11 cellular contexts compared by ENCODE assay signal in genomic region chr22:31586137-31586920, GRCh38.
DNase-seq lines count a peak whose midpoint lies in the region; ATAC-seq and TF ChIP-seq lines count a peak whose summit lies in the region.
"Had no signal": no experiment of that assay in that cellular context is flagged by ENCODE, and none has a peak within 500 bp of the region (broad histone marks: within the 10 kb centered on the region; RNA-seq: fewer than 3 reads in every experiment).

No MANE protein-coding gene starts in this region.

- no peak for ATAC-seq in activated CD8-positive, alpha-beta T cell treated with anti-CD3 and anti-CD28 coated beads for 36 hours
- ATAC-seq in gastrocnemius medialis: peak; percentile 65 to 74
- no peak for ATAC-seq in HG02678 (IDR thresholded peaks at IDR 0.05; ENCODE audit: unreplicated experiment)
- ATAC-seq: A549 had no signal

- no peak for TF ChIP-seq CTCF in activated CD8-positive, alpha-beta T cell treated with anti-CD3 and anti-CD28 coated beads for 36 hours (IDR thresholded peaks at IDR 0.05)
- TF ChIP-seq CTCF in fibroblast of the aortic adventitia (IDR thresholded peaks at IDR 0.05; ENCODE audit: insufficient read depth, low read length): no peak
- no peak for TF ChIP-seq CTCF in gastrocnemius medialis (IDR thresholded peaks at IDR 0.05 in 4 of 5, conservative IDR thresholded peaks at IDR 0.05 in 1 of 5)
- no peak for TF ChIP-seq CTCF in WERI-Rb-1 (IDR thresholded peaks at IDR 0.05; ENCODE audit: low read depth, low read length)

- no peak for DNase-seq in activated CD4-positive, alpha-beta T cell treated with anti-CD3 and anti-CD28 coated beads, Interleukin-2, amount 10 ng/mL, durations not matched to agents 24 days and 14 days
- no peak for DNase-seq in activated CD4-positive, alpha-beta T cell treated with anti-CD3 and anti-CD28 coated beads for 48 hours
- DNase-seq in activated CD8-positive, alpha-beta T cell treated with anti-CD3 and anti-CD28 coated beads for 36 hours: no peak
- DNase-seq in fibroblast of the aortic adventitia (ENCODE audit: low read depth) (peak; percentile 65), gastrocnemius medialis (peak; percentile 4 to 16), WERI-Rb-1 (no peak), NCI-H1694 (lab: John Stamatoyannopoulos, UW) (no peak)
- DNase-seq: thyroid gland had no signal

- H3K27ac ChIP-seq in gastrocnemius medialis: peak overlapping the region in 1 of 4 donors; percentile 13
- no peak overlapping the region for H3K27ac ChIP-seq in WERI-Rb-1
- H3K27ac ChIP-seq: A549, Peyer's patch, thyroid gland had no signal

- CTCF ChIA-PET in activated CD8-positive, alpha-beta T cell treated with anti-CD3 and anti-CD28 coated beads for 36 hours (lab: Charles Lee): interaction anchor here (1.4 kb wide), 1 partner anchor 12 kb away, joined by 3 read pairs; no protein-coding TSS in a partner anchor

- peaks cover 68% of the 10 kb centered on the region for H3K36me3 Mint-ChIP-seq in activated CD4-positive, alpha-beta T cell treated with anti-CD3 and anti-CD28 coated beads, Interleukin-2, amount 10 ng/mL, durations not matched to agents 24 days and 14 days (ENCODE audit: low read depth)
- peaks cover 67% of the 10 kb centered on the region for H3K36me3 Mint-ChIP-seq in activated CD8-positive, alpha-beta T cell treated with anti-CD3 and anti-CD28 coated beads for 36 hours (ENCODE audit: low read depth)

- H3K27ac Mint-ChIP-seq in activated CD4-positive, alpha-beta T cell treated with anti-CD3 and anti-CD28 coated beads, Interleukin-2, amount 10 ng/mL, durations not matched to agents 24 days and 14 days: peak overlapping the region; percentile 88
- H3K27ac Mint-ChIP-seq in activated CD8-positive, alpha-beta T cell treated with anti-CD3 and anti-CD28 coated beads for 36 hours: peak overlapping the region; percentile 67

- peaks cover 44% of the 10 kb centered on the region for H3K4me1 Mint-ChIP-seq in activated CD4-positive, alpha-beta T cell treated with anti-CD3 and anti-CD28 coated beads, Interleukin-2, amount 10 ng/mL, durations not matched to agents 24 days and 14 days
- H3K4me1 Mint-ChIP-seq in activated CD8-positive, alpha-beta T cell treated with anti-CD3 and anti-CD28 coated beads for 36 hours (ENCODE audit: low read depth): peaks cover 43% of the 10 kb centered on the region

- no peaks in the 10 kb centered on the region for H3K27me3 ChIP-seq in gastrocnemius medialis
- H3K27me3 ChIP-seq in WERI-Rb-1 (ENCODE audit: insufficient read depth, low read depth, severe bottlenecking): no peaks in the 10 kb centered on the region
- H3K27me3 ChIP-seq: Peyer's patch, thyroid gland had no signal

- H3K9me3 ChIP-seq in gastrocnemius medialis (no peaks in the 10 kb centered on the region), WERI-Rb-1 (ENCODE audit: severe bottlenecking) (no peaks in the 10 kb centered on the region)
- H3K9me3 ChIP-seq: A549, Peyer's patch, thyroid gland had no signal

- H3K36me3 ChIP-seq in gastrocnemius medialis (peaks cover 0 to 7% of the 10 kb centered on the region in 2 donors), WERI-Rb-1 (peaks cover 44% of the 10 kb centered on the region)

- no peak for TF ChIP-seq POLR2A in gastrocnemius medialis (IDR thresholded peaks at IDR 0.05)

- H3K27me3 Mint-ChIP-seq in activated CD4-positive, alpha-beta T cell treated with anti-CD3 and anti-CD28 coated beads, Interleukin-2, amount 10 ng/mL, durations not matched to agents 24 days and 14 days: no peaks in the 10 kb centered on the region
- no peaks in the 10 kb centered on the region for H3K27me3 Mint-ChIP-seq in activated CD8-positive, alpha-beta T cell treated with anti-CD3 and anti-CD28 coated beads for 36 hours

- H3K4me3 Mint-ChIP-seq in activated CD4-positive, alpha-beta T cell treated with anti-CD3 and anti-CD28 coated beads, Interleukin-2, amount 10 ng/mL, durations not matched to agents 24 days and 14 days: peak overlapping the region; percentile 62
- no peak overlapping the region for H3K4me3 Mint-ChIP-seq in activated CD8-positive, alpha-beta T cell treated with anti-CD3 and anti-CD28 coated beads for 36 hours

- no peaks in the 10 kb centered on the region for H3K9me3 Mint-ChIP-seq in activated CD4-positive, alpha-beta T cell treated with anti-CD3 and anti-CD28 coated beads, Interleukin-2, amount 10 ng/mL, durations not matched to agents 24 days and 14 days
- H3K9me3 Mint-ChIP-seq in activated CD8-positive, alpha-beta T cell treated with anti-CD3 and anti-CD28 coated beads for 36 hours: no peaks in the 10 kb centered on the region

- H3K4me3 ChIP-seq in fibroblast of the aortic adventitia (ENCODE audit: low read depth, low read length): no peak overlapping the region
- no peak overlapping the region for H3K4me3 ChIP-seq in gastrocnemius medialis
- no peak overlapping the region for H3K4me3 ChIP-seq in WERI-Rb-1 (ENCODE audit: low read depth, low read length)
- H3K4me3 ChIP-seq: A549, Peyer's patch, thyroid gland had no signal

- no peaks in the 10 kb centered on the region for H3K4me1 ChIP-seq in gastrocnemius medialis
- H3K4me1 ChIP-seq: A549, Peyer's patch, thyroid gland had no signal

- intact Hi-C loops in activated CD4-positive, alpha-beta T cell treated with anti-CD3 and anti-CD28 coated beads, Interleukin-2, amount 10 ng/mL, durations not matched to agents 24 days and 14 days (cut with micrococcal nuclease): loop anchor here (5.0 kb wide), 1 partner anchor 34 kb away; no protein-coding TSS in a partner anchor
- intact Hi-C loops in activated CD8-positive, alpha-beta T cell treated with anti-CD3 and anti-CD28 coated beads for 36 hours (cut with micrococcal nuclease): no loop called here
- intact Hi-C loops in gastrocnemius medialis (cut with DNase I; ENCODE audit: low total_unique reads): no loop called here

- in situ Hi-C loops in gastrocnemius medialis (cut with MboI; ENCODE audit: low sequenced_read_pairs in 4 of 4): no loop called here

- POLR2A ChIA-PET in activated CD8-positive, alpha-beta T cell treated with anti-CD3 and anti-CD28 coated beads for 36 hours (lab: Charles Lee): interaction anchor here (1.2 to 1.6 kb wide), 2 partner anchors 9 to 11 kb away, joined by 3 to 4 read pairs; no protein-coding TSS in a partner anchor

Comparison
In these comparisons a context has a peak if more than half of its experiments do, and no peak if none do; other contexts are left out.
1. DNase-seq: peak in fibroblast of the aortic adventitia (single experiment) and gastrocnemius medialis (2 of 2); none in activated CD4-positive, alpha-beta T cell treated with anti-CD3 and anti-CD28 coated beads, Interleukin-2, amount 10 ng/mL, durations not matched to agents 24 days and 14 days (single experiment), activated CD4-positive, alpha-beta T cell treated with anti-CD3 and anti-CD28 coated beads for 48 hours (single experiment), activated CD8-positive, alpha-beta T cell treated with anti-CD3 and anti-CD28 coated beads for 36 hours (single experiment), WERI-Rb-1 (single experiment) and NCI-H1694 (single experiment).
2. ATAC-seq: peak in gastrocnemius medialis (2 of 2); none in activated CD8-positive, alpha-beta T cell treated with anti-CD3 and anti-CD28 coated beads for 36 hours (single experiment) and HG02678 (single experiment).